In the genomic region with DNA sequence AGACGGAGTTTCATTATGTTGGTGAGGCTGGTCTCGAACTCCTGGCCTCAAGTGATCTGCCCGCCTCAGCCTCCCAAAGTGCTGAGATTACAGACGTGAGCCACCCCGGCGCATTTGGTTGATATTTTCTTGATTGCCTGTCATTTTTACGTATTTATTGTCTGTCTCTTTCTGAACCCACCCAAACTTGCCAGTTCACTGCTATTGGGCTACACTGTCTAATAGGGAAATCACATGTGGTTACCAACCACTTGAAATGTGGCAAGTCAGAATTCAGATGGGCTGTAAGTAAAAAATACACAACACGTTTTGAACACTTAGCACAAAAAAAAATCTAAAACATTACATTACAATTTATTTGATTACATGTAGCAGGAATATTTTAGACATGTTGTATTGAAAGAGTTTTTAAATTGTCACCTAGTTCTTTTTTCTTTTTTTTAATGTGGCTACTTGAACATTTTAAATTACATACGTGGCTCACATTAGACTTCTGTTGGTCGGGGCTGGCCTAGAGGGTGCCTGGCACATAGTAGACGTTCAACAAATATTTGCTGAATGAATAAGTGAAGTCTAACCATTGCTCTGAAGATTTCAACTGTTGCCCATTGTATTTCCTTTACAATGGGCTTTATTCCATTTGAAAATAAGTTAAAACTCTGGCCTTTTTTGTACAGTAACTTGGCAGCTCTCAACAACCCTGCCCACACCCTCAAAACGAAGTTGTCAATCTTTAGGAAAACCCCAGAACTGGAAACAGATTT, we compare ENCODE assay signal across 8 cellular contexts. TPM values are rescaled to one million over a fixed set of nuclear protein-coding genes. Genes with fewer than 3 reads are reported as not detected.
DNase-seq lines count a peak whose midpoint lies in the region; ATAC-seq, FAIRE-seq and TF ChIP-seq lines count a peak whose summit lies in the region.

No MANE protein-coding gene starts in this region.

- DNase-seq in CD4-positive, alpha-beta memory T cell, result no peak
- no peak for DNase-seq in RCC 7860 (ENCODE audit: low spot score)
- no peak for DNase-seq in endodermal cell
- no peak for DNase-seq in WERI-Rb-1
- no peak for DNase-seq in HuH-7.5 (ENCODE audit: low spot score)
- no peak for DNase-seq in middle frontal gyrus (ENCODE audit: extremely low spot score, low spot score)

- no peaks in the 10 kb centered on the region for H3K9me3 ChIP-seq in CD4-positive, alpha-beta memory T cell (ENCODE audit: control insufficient read depth in 1 of 2, low read length in 2 of 2)
- H3K9me3 ChIP-seq in endodermal cell (ENCODE audit: control insufficient read depth, low read length) (no peaks in the 10 kb centered on the region), neutrophil (no peaks in the 10 kb centered on the region), WERI-Rb-1 (ENCODE audit: severe bottlenecking) (no peaks in the 10 kb centered on the region)

- intact Hi-C loops in CD4-positive, alpha-beta memory T cell (cut with micrococcal nuclease), result no loop called here

- H3K9ac ChIP-seq in endodermal cell (ENCODE audit: extremely low read depth, low read length, poor library complexity, severe bottlenecking), result peak overlapping the region; percentile 62

- H3K4me1 Mint-ChIP-seq in CD4-positive, alpha-beta memory T cell, result peaks cover 23 to 61% (median 41%) of the 10 kb centered on the region in 4 donors
- H3K4me1 Mint-ChIP-seq in endodermal cell, result peaks cover 35% of the 10 kb centered on the region

- H3K36me3 ChIP-seq in CD4-positive, alpha-beta memory T cell (ENCODE audit: insufficient read depth, low read length), result no peaks in the 10 kb centered on the region
- H3K36me3 ChIP-seq in endodermal cell (ENCODE audit: control insufficient read depth, insufficient read depth, low read length) (peaks cover 4% of the 10 kb centered on the region), neutrophil (no peaks in the 10 kb centered on the region), WERI-Rb-1 (no peaks in the 10 kb centered on the region)

- peaks cover 35% of the 10 kb centered on the region for H3K4me1 ChIP-seq in CD4-positive, alpha-beta memory T cell (ENCODE audit: insufficient read depth, low read length)
- peaks cover 7% of the 10 kb centered on the region for H3K4me1 ChIP-seq in endodermal cell (ENCODE audit: control insufficient read depth, insufficient read depth, low read length)
- peaks cover 30 to 32% of the 10 kb centered on the region in 2 experiments for H3K4me1 ChIP-seq in neutrophil (ENCODE audit: control insufficient read depth in 1 of 2, insufficient read depth in 1 of 2, low read depth in 1 of 2, low read length in 1 of 2)

- WGBS in endodermal cell (ENCODE audit: insufficient coverage in 1 of 2, insufficient read length in 1 of 2), 2 experiments, result 76 to 91% methylated on average over 10 to 12 of the region's 12 CpGs

- peak overlapping the region in 1 of 2 donors; percentile 11 for H3K4me3 ChIP-seq in CD4-positive, alpha-beta memory T cell (ENCODE audit: low read length in 2 of 2)
- H3K4me3 ChIP-seq in endodermal cell (ENCODE audit: low read length), result peak overlapping the region; percentile 91
- H3K4me3 ChIP-seq in neutrophil (ENCODE audit: low read depth in 1 of 2, low read length in 1 of 2), result no peak overlapping the region
- H3K4me3 ChIP-seq in WERI-Rb-1 (ENCODE audit: low read depth, low read length), result no peak overlapping the region

- ATAC-seq in HG03342 (IDR thresholded peaks at IDR 0.05; ENCODE audit: unreplicated experiment), result no peak

- H3K4me3 Mint-ChIP-seq in CD4-positive, alpha-beta memory T cell, result peak overlapping the region; percentile 86 to 96 (median 89)
- H3K4me3 Mint-ChIP-seq in endodermal cell, result peak overlapping the region; percentile 83

- H3K36me3 Mint-ChIP-seq in CD4-positive, alpha-beta memory T cell, result peaks cover 0 to 13% of the 10 kb centered on the region in 2 donors
- H3K36me3 Mint-ChIP-seq in endodermal cell (ENCODE audit: low read depth), result peaks cover 19% of the 10 kb centered on the region

- peak; percentile 5 for FAIRE-seq in RCC 7860 (lab: Jason Lieb, UNC)

- peak overlapping the region; percentile 81 for H3K27ac ChIP-seq in CD4-positive, alpha-beta memory T cell (ENCODE audit: low read depth, low read length)
- H3K27ac ChIP-seq in endodermal cell (ENCODE audit: low read depth, low read length) (no peak overlapping the region), neutrophil (peak overlapping the region; percentile 77), WERI-Rb-1 (no peak overlapping the region)

- POLR2A ChIA-PET in CD4-positive, alpha-beta memory T cell (lab: Charles Lee; ENCODE audit: partially characterized antibody), result interaction anchor here (0.9 kb wide), 1 partner anchor 77 kb away, joined by 4 read pairs; a partner anchor contains a TSS

- no peak for TF ChIP-seq CTCF in endodermal cell (conservative IDR thresholded peaks at IDR 0.05)
- TF ChIP-seq CTCF in neutrophil (IDR thresholded peaks at IDR 0.05), result no peak
- TF ChIP-seq CTCF in WERI-Rb-1 (IDR thresholded peaks at IDR 0.05; ENCODE audit: low read depth, low read length), result no peak

- CTCF ChIA-PET in CD4-positive, alpha-beta memory T cell (lab: Charles Lee; ENCODE audit: partially characterized antibody), result interaction anchor here (0.9 to 3.7 kb wide), 4 partner anchors 22 to 317 kb away, joined by 3 to 11 read pairs (median 3); a partner anchor contains a TSS

- H3K27ac Mint-ChIP-seq in CD4-positive, alpha-beta memory T cell, result peak overlapping the region; percentile 92 to 97 (median 94)
- peak overlapping the region; percentile 88 for H3K27ac Mint-ChIP-seq in endodermal cell

- H3K27me3 Mint-ChIP-seq in CD4-positive, alpha-beta memory T cell, result no peaks in the 10 kb centered on the region
- H3K27me3 Mint-ChIP-seq in endodermal cell (ENCODE audit: insufficient read depth), result no peaks in the 10 kb centered on the region

- no peaks in the 10 kb centered on the region for H3K9me3 Mint-ChIP-seq in CD4-positive, alpha-beta memory T cell
- no peaks in the 10 kb centered on the region for H3K9me3 Mint-ChIP-seq in endodermal cell

- no peaks in the 10 kb centered on the region for H3K27me3 ChIP-seq in CD4-positive, alpha-beta memory T cell (ENCODE audit: insufficient read depth, low read length)
- H3K27me3 ChIP-seq in endodermal cell (ENCODE audit: control insufficient read depth, insufficient read depth, low read length, poor library complexity, severe bottlenecking) (no peaks in the 10 kb centered on the region), neutrophil (no peaks in the 10 kb centered on the region), WERI-Rb-1 (ENCODE audit: insufficient read depth, low read depth, severe bottlenecking) (no peaks in the 10 kb centered on the region)

RNA-seq across cellular contexts. Expression of a gene that starts 1.9 kb away (rescaled TPM):
- total RNA-seq in CD4-positive, alpha-beta memory T cell, result 10 to 100 TPM; 24.4 to 31.5 TPM
- polyA plus RNA-seq in CD4-positive, alpha-beta memory T cell, result 10 to 100 TPM; 18.7 to 23.3 TPM
- total RNA-seq in endodermal cell, result 10 to 100 TPM; 60.7 to 61.7 TPM
- 54.5 TPM for polyA plus RNA-seq in endodermal cell (2013, experiment 1 of 2)
- 62.1 TPM for polyA plus RNA-seq in endodermal cell (2013, experiment 2 of 2)

RNA-seq across cellular contexts. Expression of a gene that starts 42.6 kb away (rescaled TPM):
- total RNA-seq in CD4-positive, alpha-beta memory T cell, result 10 to 100 TPM; 17.2 TPM
- polyA plus RNA-seq in CD4-positive, alpha-beta memory T cell, result 10 to 100 TPM; 13.5 to 17.5 TPM
- 10 to 100 TPM; 32.2 to 46.2 TPM for total RNA-seq in endodermal cell
- polyA plus RNA-seq in endodermal cell (2013, experiment 1 of 2), result 56.0 TPM
- polyA plus RNA-seq in endodermal cell (2013, experiment 2 of 2), result 48.0 TPM

RNA-seq across cellular contexts. Expression of a gene that starts 44.7 kb away (rescaled TPM):
- 1 to 10 TPM; 4.8 to 5.1 TPM for total RNA-seq in CD4-positive, alpha-beta memory T cell
- polyA plus RNA-seq in CD4-positive, alpha-beta memory T cell, result 1 to 10 TPM in 1 of 2 donors, not detected in 1; 1.5 TPM
- total RNA-seq in endodermal cell, result 10 to 100 TPM; 35.4 to 43.8 TPM
- 19.1 TPM for polyA plus RNA-seq in endodermal cell (2013, experiment 1 of 2)
- polyA plus RNA-seq in endodermal cell (2013, experiment 2 of 2), result 18.8 TPM

Comparison
In these comparisons a context has a peak if more than half of its experiments do, and no peak if none do; other contexts are left out.
1. H3K27ac ChIP-seq: peak in CD4-positive, alpha-beta memory T cell (single experiment) and neutrophil (single experiment); none in endodermal cell (single experiment) and WERI-Rb-1 (single experiment).
2. RNA of a gene that starts 44.7 kb away (total RNA-seq): 35.4 to 43.8 TPM in endodermal cell; 4.8 to 5.1 TPM in CD4-positive, alpha-beta memory T cell; every median in the first group is over 4 times any median in the second.